ENCODE assay signal across 10 cellular contexts in the genomic region with DNA sequence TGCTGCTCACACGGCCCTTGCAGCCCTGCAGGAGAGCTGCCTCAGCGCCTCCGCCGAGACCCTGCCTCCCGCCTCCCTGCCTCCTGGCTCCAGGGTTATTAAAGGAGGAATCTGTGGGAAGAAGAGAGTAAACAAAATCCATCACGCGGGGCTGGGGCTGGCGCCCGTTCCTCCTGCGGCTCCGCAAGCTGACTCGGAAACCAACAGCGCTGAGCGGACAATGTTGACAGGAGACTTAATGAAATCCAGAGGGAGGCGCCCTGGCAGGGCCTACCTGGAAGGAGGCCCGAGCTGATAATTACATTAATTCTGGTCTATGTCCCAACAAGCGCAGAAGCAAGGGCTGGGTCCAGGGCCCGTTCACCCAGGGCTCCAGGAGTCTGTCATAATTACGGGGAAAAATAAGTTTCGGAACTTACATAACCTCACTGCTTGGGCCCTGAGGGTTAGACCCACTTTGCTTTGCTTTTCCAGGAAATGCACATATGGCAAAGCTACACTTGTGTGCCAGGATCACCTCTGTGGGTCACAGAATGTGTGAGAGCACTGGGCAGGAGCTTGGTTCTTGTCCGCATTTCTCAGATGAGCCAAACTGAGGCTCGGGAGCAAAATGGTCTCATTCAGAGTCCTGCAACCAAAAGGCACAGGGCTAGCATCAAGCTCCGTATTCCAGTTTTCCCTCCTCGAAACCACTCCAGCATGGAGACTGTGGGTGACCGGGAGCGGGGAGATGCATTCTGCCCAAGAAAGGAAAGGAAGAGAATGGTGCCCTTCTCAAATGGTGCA. TPM values are rescaled to one million over a fixed set of nuclear protein-coding genes. Genes with fewer than 3 reads are reported as not detected.
DNase-seq lines count a peak whose midpoint lies in the region; ATAC-seq and TF ChIP-seq lines count a peak whose summit lies in the region.
"Had no signal": no experiment of that assay in that cellular context is flagged by ENCODE, and none has a peak within 500 bp of the region (broad histone marks: within the 10 kb centered on the region; RNA-seq: fewer than 3 reads in every experiment).

No MANE protein-coding gene starts in this region.

- no peak for TF ChIP-seq POLR2A in prostate gland (IDR thresholded peaks at IDR 0.05)

- TF ChIP-seq CTCF in RWPE1 (conservative IDR thresholded peaks at IDR 0.05; ENCODE audit: low read depth) (no peak), fibroblast of villous mesenchyme (IDR thresholded peaks at IDR 0.05; ENCODE audit: insufficient read depth, low read depth, low read length) (no peak), prostate gland (IDR thresholded peaks at IDR 0.05) (peak in 1 of 4 experiments; percentile 17)

- CTCF ChIA-PET in RWPE1 (lab: Yijun Ruan, JAX) = no interaction called here

- no peaks in the 10 kb centered on the region for H3K36me3 ChIP-seq in prostate gland

- 39% methylated on average over 26 of the region's 26 CpGs for WGBS in prostate gland

- H3K27ac ChIP-seq in RWPE1 = peak overlapping the region; percentile 10; the same call in 1 of the 2 replicates
- H3K27ac ChIP-seq in prostate gland = peak overlapping the region; percentile 2 to 14

- H3K27me3 ChIP-seq in prostate gland (replicated peaks; ENCODE audit: insufficient read depth) = no peaks in the 10 kb centered on the region

- intact Hi-C loops in prostate gland (cut with DNase I) = no loop called here

- no peaks in the 10 kb centered on the region for H3K4me1 ChIP-seq in prostate gland (replicated peaks)

- H3K4me3 ChIP-seq in fibroblast of villous mesenchyme (ENCODE audit: low read depth, low read length) (no peak overlapping the region), prostate gland (no peak overlapping the region)

- DNase-seq in GM04504 (ENCODE audit: low read depth) = peak; percentile 24
- no peak for DNase-seq in RWPE1 (ENCODE audit: low spot score)
- DNase-seq in fibroblast of villous mesenchyme (ENCODE audit: low read depth) = peak; percentile 82
- DNase-seq in prostate gland (ENCODE audit: low spot score) = peak; percentile 90
- DNase-seq in NOMO-1 (lab: John Stamatoyannopoulos, UW; ENCODE audit: unreplicated experiment in 2 of 2) = no peak
- no peak for DNase-seq in activated CD4-positive, alpha-beta T cell treated with anti-CD3 and anti-CD28 coated beads for 4 hours
- DNase-seq: immature natural killer cell; stimulated activated CD4-positive, alpha-beta T cell treated with anti-CD3 and anti-CD28 coated beads, Interleukin-12 subunit alpha, Interleukin-12 subunit beta, amount 100 ng/mL, for 4 hours had no signal

- H3K9me3 ChIP-seq in prostate gland = no peaks in the 10 kb centered on the region

- POLR2A ChIA-PET in RWPE1 (lab: Yijun Ruan, JAX; ENCODE audit: low non-redundant PET) = no interaction called here

- ATAC-seq in GM21367 (IDR thresholded peaks at IDR 0.05; ENCODE audit: unreplicated experiment) (no peak), HG02884 (IDR thresholded peaks at IDR 0.05; ENCODE audit: unreplicated experiment) (no peak)

RNA-seq across cellular contexts. Expression of a gene that starts 43.8 kb away (rescaled TPM):
- total RNA-seq in fibroblast of villous mesenchyme (33.2 and 36.1 TPM in 2 replicates), prostate gland (10 to 100 TPM in 1 of 2 donors, 1 to 10 TPM in 1; 6.9 to 24.5 TPM)

Comparison
In these comparisons a context has a peak if more than half of its experiments do, and no peak if none do; other contexts are left out.
1. DNase-seq: peak in GM04504 (single experiment), fibroblast of villous mesenchyme (single experiment) and prostate gland (single experiment); none in RWPE1 (single experiment), NOMO-1 (0 of 2) and activated CD4-positive, alpha-beta T cell treated with anti-CD3 and anti-CD28 coated beads for 4 hours (0 of 2).